ENCODE assay signal across 10 cellular contexts in the genomic region with DNA sequence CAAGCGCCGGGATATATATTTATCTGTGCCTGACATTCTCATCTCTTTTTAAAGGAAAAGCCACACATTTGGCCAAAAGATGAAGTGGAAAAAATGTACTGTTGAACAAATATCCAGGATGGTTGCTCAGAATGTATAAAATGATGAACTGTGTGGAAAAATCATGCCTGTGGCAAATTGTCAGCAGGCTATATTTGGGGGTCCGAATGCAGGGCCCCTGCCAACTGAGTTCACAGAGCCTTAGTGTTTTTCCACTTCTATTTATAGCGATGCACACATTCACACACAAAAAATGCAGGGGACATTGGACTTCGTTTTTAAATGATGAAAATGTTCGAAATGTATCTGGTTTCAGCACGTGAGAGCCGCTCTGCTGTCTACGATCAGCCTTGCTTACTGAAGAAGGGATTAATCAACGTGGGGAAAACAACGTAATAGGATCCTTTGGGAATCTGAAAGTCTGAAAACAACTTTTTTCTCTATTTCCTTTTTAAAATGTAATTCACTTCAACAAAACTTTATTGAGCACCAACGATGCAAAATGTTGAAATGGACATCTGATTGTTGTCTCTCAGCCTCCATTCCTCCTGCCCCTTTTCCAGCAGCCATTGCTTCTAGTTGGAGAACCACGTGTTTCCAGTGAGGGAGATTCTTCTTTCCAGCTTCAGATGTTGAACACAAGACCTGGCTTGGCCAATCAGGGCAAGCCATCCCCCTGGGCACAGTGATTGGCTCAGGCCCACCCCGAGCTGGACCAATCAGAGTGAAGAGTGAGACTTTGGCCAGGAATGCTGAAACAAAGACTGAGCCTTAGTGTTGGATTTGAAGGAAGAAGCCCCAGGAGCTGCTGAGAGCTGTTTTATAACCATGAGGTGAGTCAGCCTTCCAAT. TPM values are rescaled to one million over a fixed set of nuclear protein-coding genes. Genes with fewer than 3 reads are reported as not detected.
DNase-seq lines count a peak whose midpoint lies in the region; ATAC-seq and TF ChIP-seq lines count a peak whose summit lies in the region.
"Had no signal": no experiment of that assay in that cellular context is flagged by ENCODE, and none has a peak within 500 bp of the region (broad histone marks: within the 10 kb centered on the region; RNA-seq: fewer than 3 reads in every experiment).

No MANE protein-coding gene starts in this region.

- no TSS peak for BruUV-seq in Calu3 (replicated peaks; lab: Mats Ljungman, UMichigan)
- no TSS peak for BruUV-seq in PC-9 (replicated peaks; lab: Mats Ljungman, UMichigan)

- H3K4me1 ChIP-seq in parathyroid adenoma: no peaks in the 10 kb centered on the region
- no peaks in the 10 kb centered on the region for H3K4me1 ChIP-seq in PC-9 (replicated peaks; ENCODE audit: insufficient read depth)

- H3K27ac Mint-ChIP-seq in Calu3 (ENCODE audit: unreplicated experiment): peak overlapping the region; percentile 27
- H3K27ac Mint-ChIP-seq in stimulated activated effector memory CD8-positive, alpha-beta T cell treated with anti-CD3 and anti-CD28 coated beads, Interleukin-12 subunit alpha, Interleukin-12 subunit beta, amount 100 ng/mL, for 72 hours: no peak overlapping the region

- no peaks in the 10 kb centered on the region for H3K9me3 ChIP-seq in parathyroid adenoma (ENCODE audit: control insufficient read depth, low read length)
- H3K9me3 ChIP-seq in PC-9 (ENCODE audit: insufficient read depth, low read depth): no peaks in the 10 kb centered on the region

- H3K9ac ChIP-seq in parathyroid adenoma: no peak overlapping the region

- H2AFZ ChIP-seq in parathyroid adenoma (no peak overlapping the region), PC-9 (no peak overlapping the region)

- H3K9me2 ChIP-seq in PC-9 (ENCODE audit: insufficient read depth): no peaks in the 10 kb centered on the region

- no peak for DNase-seq in Calu3
- DNase-seq in RPMI7951 (ENCODE audit: low read depth): peak; percentile 86
- DNase-seq in fibroblast of peridontal ligament (ENCODE audit: extremely low read depth): peak; percentile 92
- no peak for DNase-seq in stimulated activated effector memory CD8-positive, alpha-beta T cell treated with anti-CD3 and anti-CD28 coated beads, Interleukin-12 subunit alpha, Interleukin-12 subunit beta, amount 100 ng/mL, for 72 hours (ENCODE audit: low spot score in 2 of 2)
- no peak for DNase-seq in NCI-H1105 (lab: John Stamatoyannopoulos, UW)
- no peak for DNase-seq in PC-9
- DNase-seq: GF-D8 had no signal

- intact Hi-C loops in Calu3 (cut with micrococcal nuclease; ENCODE audit: unreplicated experiment) (no loop called here), PC-9 (cut with micrococcal nuclease; ENCODE audit: unreplicated experiment) (no loop called here)

- H3K4me2 ChIP-seq in parathyroid adenoma (ENCODE audit: low read length): no peak overlapping the region
- no peak overlapping the region for H3K4me2 ChIP-seq in PC-9

- H3K36me3 Mint-ChIP-seq in Calu3 (ENCODE audit: insufficient read depth, unreplicated experiment): no peaks in the 10 kb centered on the region
- no peaks in the 10 kb centered on the region for H3K36me3 Mint-ChIP-seq in stimulated activated effector memory CD8-positive, alpha-beta T cell treated with anti-CD3 and anti-CD28 coated beads, Interleukin-12 subunit alpha, Interleukin-12 subunit beta, amount 100 ng/mL, for 72 hours

- TF ChIP-seq CTCF in Calu3 (IDR thresholded peaks at IDR 0.05; ENCODE audit: unreplicated experiment) (no peak), parathyroid adenoma (IDR thresholded peaks at IDR 0.05) (no peak), PC-9 (conservative IDR thresholded peaks at IDR 0.05) (no peak)

- H3K27me3 Mint-ChIP-seq in Calu3 (ENCODE audit: unreplicated experiment): no peaks in the 10 kb centered on the region

- no peaks in the 10 kb centered on the region for H3K9me3 Mint-ChIP-seq in Calu3 (ENCODE audit: low read depth, unreplicated experiment)
- no peaks in the 10 kb centered on the region for H3K9me3 Mint-ChIP-seq in stimulated activated effector memory CD8-positive, alpha-beta T cell treated with anti-CD3 and anti-CD28 coated beads, Interleukin-12 subunit alpha, Interleukin-12 subunit beta, amount 100 ng/mL, for 72 hours

- H3F3A ChIP-seq in PC-9 (ENCODE audit: insufficient read depth, low read depth): peaks cover 7% of the 10 kb centered on the region; the same call in 1 of the 2 replicates

- H3K36me3 ChIP-seq in parathyroid adenoma (ENCODE audit: control insufficient read depth, insufficient read depth, low read length) (no peaks in the 10 kb centered on the region), PC-9 (ENCODE audit: low read depth) (no peaks in the 10 kb centered on the region)

- H3K79me2 ChIP-seq in parathyroid adenoma: no peaks in the 10 kb centered on the region
- H3K79me2 ChIP-seq in PC-9 (ENCODE audit: low read depth): no peaks in the 10 kb centered on the region

- H4K20me1 ChIP-seq in PC-9 (ENCODE audit: insufficient read depth): no peaks in the 10 kb centered on the region

- ATAC-seq in stimulated activated effector memory CD8-positive, alpha-beta T cell treated with anti-CD3 and anti-CD28 coated beads, Interleukin-12 subunit alpha, Interleukin-12 subunit beta, amount 100 ng/mL, for 72 hours: no peak
- no peak for ATAC-seq in GM18873 (IDR thresholded peaks at IDR 0.05; ENCODE audit: low FRiP score, unreplicated experiment)

- no peak overlapping the region for H3K4me3 Mint-ChIP-seq in Calu3 (ENCODE audit: low read depth, unreplicated experiment)
- H3K4me3 Mint-ChIP-seq in stimulated activated effector memory CD8-positive, alpha-beta T cell treated with anti-CD3 and anti-CD28 coated beads, Interleukin-12 subunit alpha, Interleukin-12 subunit beta, amount 100 ng/mL, for 72 hours: no peak overlapping the region

- H3K27ac ChIP-seq in parathyroid adenoma (peak overlapping the region; percentile 48), PC-9 (no peak overlapping the region)
- H3K27ac ChIP-seq: SK-N-MC had no signal

- no peak overlapping the region for H3K4me3 ChIP-seq in parathyroid adenoma (ENCODE audit: low read depth, low read length)
- no peak overlapping the region for H3K4me3 ChIP-seq in PC-9
- H3K4me3 ChIP-seq: SK-N-MC had no signal

- CTCF ChIA-PET in Calu3 (lab: Charles Lee) (interaction anchor here (0.5 kb wide), 1 partner anchor 1942 kb away, joined by 5 read pairs; no protein-coding TSS in a partner anchor), PC-9 (lab: Charles Lee) (no interaction called here)

- peaks cover 28% of the 10 kb centered on the region for H3K4me1 Mint-ChIP-seq in Calu3 (ENCODE audit: low read depth, unreplicated experiment)
- H3K4me1 Mint-ChIP-seq in stimulated activated effector memory CD8-positive, alpha-beta T cell treated with anti-CD3 and anti-CD28 coated beads, Interleukin-12 subunit alpha, Interleukin-12 subunit beta, amount 100 ng/mL, for 72 hours: no peaks in the 10 kb centered on the region

- POLR2A ChIA-PET in PC-9 (lab: Charles Lee; ENCODE audit: unreplicated experiment): no interaction called here

- H3K27me3 ChIP-seq in parathyroid adenoma (ENCODE audit: control insufficient read depth, insufficient read depth, low read length) (no peaks in the 10 kb centered on the region), PC-9 (ENCODE audit: insufficient read depth, low read depth) (no peaks in the 10 kb centered on the region)

RNA-seq across cellular contexts. Expression of a gene that starts 59.2 kb away (rescaled TPM):
- total RNA-seq in Calu3 (2022) (23.8 and 25.6 TPM in 2 replicates), PC-9 (2021) (13.4 and 15.2 TPM in 2 replicates)
- 19.1 and 22.0 TPM in 2 replicates for total RNA-seq in RPMI7951 (2014; rRNA removed; shearing (Covaris generic))

Comparison
In these comparisons a context has a peak if more than half of its experiments do, and no peak if none do; other contexts are left out.
1. DNase-seq: peak in RPMI7951 (single experiment) and fibroblast of peridontal ligament (single experiment); none in Calu3 (single experiment), stimulated activated effector memory CD8-positive, alpha-beta T cell treated with anti-CD3 and anti-CD28 coated beads, Interleukin-12 subunit alpha, Interleukin-12 subunit beta, amount 100 ng/mL, for 72 hours (0 of 2), NCI-H1105 (single experiment) and PC-9 (0 of 2).